In genomic region chr3:127714866-127715265, GRCh38 we compare ENCODE assay signal across 11 cellular contexts.
"Had no signal": no experiment of that assay in that cellular context is flagged by ENCODE, and none has a peak within 500 bp of the region (broad histone marks: within the 10 kb centered on the region; RNA-seq: fewer than 3 reads in every experiment).

No MANE protein-coding gene starts in this region.

- H3K27ac ChIP-seq: neural progenitor cell, ovary had no signal

- H3K27me3 ChIP-seq: neural progenitor cell, ovary had no signal

- DNase-seq: activated CD4-positive, alpha-beta T cell treated with anti-CD3 and anti-CD28 coated beads for 1 hour; activated CD4-positive, alpha-beta T cell treated with anti-CD3 and anti-CD28 coated beads, Interleukin-2, amount 50 U/mL, for 48 hours; activated CD8-positive, alpha-beta memory T cell treated with anti-CD3 and anti-CD28 coated beads, Interleukin-2, amount 10 ng/mL, durations not matched to agents 7 days and 5 days; activated gamma-delta T cell; activated T-cell treated with anti-CD3 and anti-CD28 coated beads, Interleukin-2, amount 50 U/mL, for 24 hours; dermis blood vessel endothelial cell; midbrain; stimulated activated CD4-positive, alpha-beta T cell treated with anti-CD3 and anti-CD28 coated beads, Interleukin-1b, Interleukin-23, amount 100 ng/mL, for 48 hours; trophoblast cell had no signal

- H3K4me3 ChIP-seq: neural progenitor cell, ovary had no signal

- H3K36me3 ChIP-seq: neural progenitor cell, ovary had no signal

- H3K9me3 ChIP-seq: ovary had no signal

- H3K9ac ChIP-seq: neural progenitor cell had no signal
